In the genomic region with DNA sequence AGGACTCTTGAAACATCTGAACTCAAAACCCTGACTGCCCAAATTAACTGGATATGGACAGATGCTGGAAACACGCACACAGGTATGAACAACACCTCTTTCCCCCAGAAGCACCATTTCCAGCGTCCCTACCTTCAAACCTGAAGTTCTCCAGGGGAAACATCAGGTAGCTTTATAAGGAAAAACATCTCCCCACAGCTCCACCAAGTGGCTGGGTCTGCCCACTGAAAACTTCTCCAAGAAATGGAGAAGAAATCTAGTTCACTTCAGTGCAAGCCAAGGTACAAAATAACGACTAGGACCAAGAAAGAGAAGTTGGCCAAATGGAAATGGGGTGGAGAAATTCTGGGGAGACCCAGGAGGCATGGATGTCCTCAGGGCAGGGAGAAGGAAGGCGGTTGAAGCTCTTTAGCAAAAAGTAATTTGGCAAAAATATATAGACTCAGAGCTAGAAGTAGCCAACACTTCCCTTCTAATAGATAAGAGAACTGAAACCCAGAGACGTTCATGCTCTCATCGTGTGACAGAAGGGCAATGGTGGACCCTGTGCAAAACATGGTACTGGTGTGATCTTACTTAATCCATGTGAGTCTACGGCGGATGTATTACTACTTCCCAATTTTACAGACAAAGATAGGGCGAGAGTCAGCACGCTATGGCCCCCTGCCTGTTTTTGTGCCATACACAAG, we compare ENCODE assay signal across 8 cellular contexts. TPM values are rescaled to one million over a fixed set of nuclear protein-coding genes. Genes with fewer than 3 reads are reported as not detected.
A peak's percentile ranks its signal among the peaks of the same experiment; 100 is the strongest.
DNase-seq lines count a peak whose midpoint lies in the region; ATAC-seq and TF ChIP-seq lines count a peak whose summit lies in the region.

No MANE protein-coding gene starts in this region.

- peaks cover 0 to 26% of the 10 kb centered on the region in 2 donors for H3K4me1 ChIP-seq in adrenal gland (replicated peaks in 1 of 2)

- DNase-seq in AG04450 (ENCODE audit: low read depth, low spot score) (no peak), HFF-Myc (ENCODE audit: extremely low read depth, low read depth) (no peak), adrenal gland (peak in 1 of 7 donors; percentile 41), left colon (peak in 1 of 2 donors; percentile 50), NCI-H345 treated with DMSO at 0.1 percent for 48 hours (lab: John Stamatoyannopoulos, UW; ENCODE audit: unreplicated experiment) (no peak), ecto neural progenitor cell (ENCODE audit: low spot score) (no peak)

- intact Hi-C loops in adrenal gland (cut with DNase I), result loop anchor here in 1 of 2 donors (10.0 kb wide), 1 partner anchor 56 kb away; no protein-coding TSS in a partner anchor
- intact Hi-C loops in left colon (cut with DNase I, micrococcal nuclease), result no loop called here

- H3K9me3 ChIP-seq in AG04450 (ENCODE audit: control insufficient read depth, insufficient read depth, low read length) (no peaks in the 10 kb centered on the region), adrenal gland (replicated peaks in 1 of 3) (no peaks in the 10 kb centered on the region)

- H3K27ac ChIP-seq in AG04450 (ENCODE audit: low read depth, low read length) (no peak overlapping the region), adrenal gland (no peak overlapping the region)

- TF ChIP-seq POLR2A in adrenal gland (IDR thresholded peaks at IDR 0.05), result no peak

- ATAC-seq in left colon (peak; percentile 52), esophagus mucosa (no peak), GM21360 (IDR thresholded peaks at IDR 0.05; ENCODE audit: unreplicated experiment) (no peak)

- H3K27me3 ChIP-seq in AG04450 (ENCODE audit: control insufficient read depth, insufficient read depth, low read length) (no peaks in the 10 kb centered on the region), adrenal gland (no peaks in the 10 kb centered on the region)

- CTCF ChIA-PET in AG04450 (lab: Charles Lee), result interaction anchor here (0.5 to 3.8 kb wide), 26 partner anchors 9 to 777 kb away, joined by 3 to 27 read pairs (median 4); no protein-coding TSS in a partner anchor

- POLR2A ChIA-PET in AG04450 (lab: Yijun Ruan, JAX), result no interaction called here

- WGBS in adrenal gland, 4 donors, result 52 to 61% (median 57%) methylated on average over 10 of the region's 10 CpGs

- no peaks in the 10 kb centered on the region for H3K36me3 ChIP-seq in adrenal gland (replicated peaks in 1 of 2)

- peak; percentile 81 for TF ChIP-seq CTCF in AG04450 (IDR thresholded peaks at IDR 0.05; ENCODE audit: low read depth, low read length)
- peak; percentile 67 for TF ChIP-seq CTCF in HFF-Myc (IDR thresholded peaks at IDR 0.05; ENCODE audit: low read depth, low read length, missing control alignments)
- TF ChIP-seq CTCF in adrenal gland (IDR thresholded peaks at IDR 0.05), result peak; percentile 31 to 52 (median 44)

- no peak overlapping the region for H3K4me3 ChIP-seq in AG04450 (ENCODE audit: low read depth, low read length)
- no peak overlapping the region for H3K4me3 ChIP-seq in HFF-Myc (replicated peaks; ENCODE audit: low read depth, low read length)
- no peak overlapping the region for H3K4me3 ChIP-seq in adrenal gland

RNA-seq across cellular contexts. Expression of a gene that starts 10.5 kb away (rescaled TPM):
- polyA plus RNA-seq in AG04450 (2011; rRNA removed) (6.5 and 8.3 TPM in 2 replicates), adrenal gland (1 to 10 TPM; 2.4 to 4.6 (median 3.0) TPM)
- 10.6 TPM in 2 replicates for polyA minus RNA-seq in AG04450 (2011; rRNA and poly(A)+ RNA removed)
- total RNA-seq in adrenal gland (10 to 100 TPM in 5 of 8 donors, 1 to 10 TPM in 3; 5.8 to 15.1 (median 10.4) TPM), left colon (1 to 10 TPM; 3.8 to 4.2 TPM), esophagus mucosa (1.7 TPM)
